Comparison of ENCODE assay signal across 18 cellular contexts in genomic region chr9:134967547-134967930, GRCh38. TPM values are rescaled to one million over a fixed set of nuclear protein-coding genes. Genes with fewer than 3 reads are reported as not detected.
DNase-seq lines count a peak whose midpoint lies in the region; ATAC-seq, FAIRE-seq and TF ChIP-seq lines count a peak whose summit lies in the region.
"Had no signal": no experiment of that assay in that cellular context is flagged by ENCODE, and none has a peak within 500 bp of the region (broad histone marks: within the 10 kb centered on the region; RNA-seq: fewer than 3 reads in every experiment).

No MANE protein-coding gene starts in this region.

- H3K9me3 ChIP-seq in right lobe of liver (no peaks in the 10 kb centered on the region), HepG2 (ENCODE audit: low read length) (no peaks in the 10 kb centered on the region), fibroblast of lung (ENCODE audit: control insufficient read depth, insufficient read depth, low read depth, low read length) (no peaks in the 10 kb centered on the region), neuronal stem cell (replicated peaks in 1 of 2; ENCODE audit: control insufficient read depth in 2 of 2, insufficient read depth in 1 of 2, low read depth in 1 of 2, low read length in 2 of 2) (no peaks in the 10 kb centered on the region)
- H3K9me3 ChIP-seq: adrenal gland, ovary had no signal

- FAIRE-seq in HepG2 (lab: Jason Lieb, UNC): no peak
- FAIRE-seq: frontal cortex had no signal

- DNase-seq in right lobe of liver (peak in 2 of 3 donors; percentile 33 to 47), HepG2 (ENCODE audit: low spot score) (no peak), fibroblast of lung (ENCODE audit: low read depth in 2 of 2) (peak; percentile 7 to 15), neuronal stem cell (ENCODE audit: low spot score) (no peak), GF-D8 (lab: John Stamatoyannopoulos, UW) (no peak), NCI-H2081 treated with DMSO at 0.1 percent for 48 hours (lab: John Stamatoyannopoulos, UW) (no peak)
- DNase-seq: activated CD4-positive, alpha-beta T cell treated with anti-CD3 and anti-CD28 coated beads, Interleukin-2, amount 10 ng/mL, durations not matched to agents 7 days and 5 days; activated T-cell treated with anti-CD3 and anti-CD28 coated beads, Interleukin-2, amount 50 U/mL, for 72 hours; adrenal gland; KG1; mesenchymal stem cell; NK-92 treated with Interleukin-12 subunit alpha and Interleukin-12 subunit beta, amount 100 ng/mL, for 24 hours; SIG-M5; T1000 had no signal

- CTCF ChIA-PET in HepG2 (lab: Yijun Ruan, JAX; ENCODE audit: low intra/inter-chr PET ratio, low total read pairs): no interaction called here

- no peak overlapping the region for H3K4me3 ChIP-seq in right lobe of liver
- H3K4me3 ChIP-seq in HepG2 (replicated peaks in 1 of 3; ENCODE audit: insufficient read depth in 1 of 3, low read depth in 2 of 3, low read length in 3 of 3): no peak overlapping the region
- H3K4me3 ChIP-seq in fibroblast of lung (replicated peaks in 1 of 4; ENCODE audit: control extremely low read depth in 1 of 4, insufficient read depth in 1 of 4, low read depth in 3 of 4, low read length in 4 of 4): no peak overlapping the region
- no peak overlapping the region for H3K4me3 ChIP-seq in neuronal stem cell (ENCODE audit: low read length in 2 of 2)
- H3K4me3 ChIP-seq: adrenal gland, ovary had no signal

- H2AFZ ChIP-seq in HepG2 (ENCODE audit: low read length): no peak overlapping the region
- H2AFZ ChIP-seq in fibroblast of lung (ENCODE audit: low read length): no peak overlapping the region
- H2AFZ ChIP-seq in neuronal stem cell (ENCODE audit: low read length): no peak overlapping the region

- no peak for TF ChIP-seq EP300 in HepG2 (IDR thresholded peaks at IDR 0.05; ENCODE audit: low read depth in 2 of 2, low read length in 2 of 2)
- no peak for TF ChIP-seq EP300 in HepG2 (CRISPR knock-in tag; IDR thresholded peaks at IDR 0.05; ENCODE audit: borderline replicate concordance)

- H2BK120ac ChIP-seq in neuronal stem cell (ENCODE audit: low read depth, low read length): peak overlapping the region; percentile 57

- H3K18ac ChIP-seq in neuronal stem cell (ENCODE audit: low read length): peak overlapping the region; percentile 94

- TF ChIP-seq POLR2A in right lobe of liver (IDR thresholded peaks at IDR 0.05) (no peak), HepG2 (IDR thresholded peaks at IDR 0.05; ENCODE audit: insufficient read depth in 1 of 2, low read depth in 2 of 2, low read length in 2 of 2) (no peak)

- H3K79me1 ChIP-seq in neuronal stem cell (ENCODE audit: low read depth, low read length): no peaks in the 10 kb centered on the region

- H3K79me2 ChIP-seq in HepG2 (ENCODE audit: insufficient read depth, low read length): no peaks in the 10 kb centered on the region
- H3K79me2 ChIP-seq in fibroblast of lung (ENCODE audit: control insufficient read depth, insufficient read depth, low read length): no peaks in the 10 kb centered on the region

- peak overlapping the region; percentile 66 for H4K8ac ChIP-seq in neuronal stem cell (ENCODE audit: low read depth, low read length)

- H4K20me1 ChIP-seq in HepG2 (ENCODE audit: insufficient read depth, low read length) (peaks cover 7% of the 10 kb centered on the region; the same call in 1 of the 2 replicates), fibroblast of lung (ENCODE audit: control insufficient read depth, extremely low read depth, insufficient read depth, low read length) (no peaks in the 10 kb centered on the region)

- in situ Hi-C loops in HepG2 (cut with HindIII; ENCODE audit: extremely low pct_ligation_motif_present, low pct_unique_long_range_greater_than_20kb): no loop called here

- H3K23ac ChIP-seq in neuronal stem cell (ENCODE audit: low read depth, low read length, poor library complexity): no peak overlapping the region

- no peak overlapping the region for H2BK12ac ChIP-seq in neuronal stem cell (ENCODE audit: low read length)

- TF ChIP-seq RAD21 in HepG2 (CRISPR knock-in tag; IDR thresholded peaks at IDR 0.05): no peak

- POLR2A ChIA-PET in HepG2 (lab: Yijun Ruan, JAX): no interaction called here

- H3K4ac ChIP-seq in neuronal stem cell (ENCODE audit: low read length): no peak overlapping the region

- no peak overlapping the region for H2AK5ac ChIP-seq in neuronal stem cell (ENCODE audit: low read depth, low read length)

- WGBS in right lobe of liver (ENCODE audit: insufficient coverage, low coverage, low lambda C conversion rate, missing lambda C conversion rate): 28% methylated on average over 5 of the region's 13 CpGs
- 24% methylated on average over 4 of the region's 13 CpGs for WGBS in HepG2 (ENCODE audit: low lambda C conversion rate)
- WGBS in neuronal stem cell (ENCODE audit: extremely low coverage in 2 of 2, insufficient read length in 2 of 2, insufficient replicate concordance in 1 of 2), 2 donors: no CpG with 5 or more reads among the region's 13 CpGs

- ATAC-seq in right lobe of liver (peak in 1 of 4 donors; percentile 26), HepG2 (no peak), HG03095 (IDR thresholded peaks at IDR 0.05; ENCODE audit: unreplicated experiment) (no peak), HG03378 (IDR thresholded peaks at IDR 0.05; ENCODE audit: unreplicated experiment) (no peak)
- ATAC-seq: activated T-cell treated with anti-CD3 and anti-CD28 coated beads, Interleukin-2, amount 50 U/mL, for 72 hours had no signal

- no peak overlapping the region for H2BK5ac ChIP-seq in neuronal stem cell (ENCODE audit: low read length)

- BruUV-seq in HepG2 (replicated peaks; lab: Mats Ljungman, UMichigan): no TSS peak

- H4K91ac ChIP-seq in neuronal stem cell (ENCODE audit: low read depth, low read length, poor library complexity): no peak overlapping the region

- no peak overlapping the region for H3K27ac ChIP-seq in right lobe of liver
- no peak overlapping the region for H3K27ac ChIP-seq in HepG2 (ENCODE audit: extremely low read length, insufficient read depth, low read length)
- no peak overlapping the region for H3K27ac ChIP-seq in fibroblast of lung (ENCODE audit: insufficient read depth, low read length)
- H3K27ac ChIP-seq in neuronal stem cell (replicated peaks; ENCODE audit: low read length): peak overlapping the region; percentile 67
- H3K27ac ChIP-seq: adrenal gland, ovary had no signal

- H3K36me3 ChIP-seq in right lobe of liver (no peaks in the 10 kb centered on the region), HepG2 (replicated peaks in 1 of 2; ENCODE audit: control insufficient read depth in 1 of 2, insufficient read depth in 2 of 2, low read length in 2 of 2) (no peaks in the 10 kb centered on the region), fibroblast of lung (ENCODE audit: control insufficient read depth, insufficient read depth, low read length) (no peaks in the 10 kb centered on the region), neuronal stem cell (replicated peaks in 1 of 2; ENCODE audit: control insufficient read depth in 2 of 2, insufficient read depth in 2 of 2, low read length in 2 of 2) (no peaks in the 10 kb centered on the region)
- H3K36me3 ChIP-seq: adrenal gland, ovary had no signal

- TF ChIP-seq CTCF in right lobe of liver (IDR thresholded peaks at IDR 0.05) (no peak), HepG2 (CRISPR knock-in tag; IDR thresholded peaks at IDR 0.05) (no peak), fibroblast of lung (conservative IDR thresholded peaks at IDR 0.05 in 1 of 2, IDR thresholded peaks at IDR 0.05 in 1 of 2; ENCODE audit: low read depth in 1 of 2, low read length in 2 of 2) (no peak)

- H3K4me2 ChIP-seq in HepG2 (ENCODE audit: low read depth, low read length): no peak overlapping the region
- no peak overlapping the region for H3K4me2 ChIP-seq in fibroblast of lung (ENCODE audit: extremely low read depth, insufficient read depth, low read length)
- H3K4me2 ChIP-seq in neuronal stem cell (ENCODE audit: insufficient read depth, low read length, poor library complexity, severe bottlenecking): no peak overlapping the region

- H3K27me3 ChIP-seq in right lobe of liver (no peaks in the 10 kb centered on the region), HepG2 (ENCODE audit: control insufficient read depth in 1 of 2, insufficient read depth in 2 of 2, low read length in 2 of 2) (peaks cover 4 to 44% of the 10 kb centered on the region in 2 experiments; a peak in 4 of 5 replicates), fibroblast of lung (ENCODE audit: control insufficient read depth, insufficient read depth, low read length) (no peaks in the 10 kb centered on the region), neuronal stem cell (ENCODE audit: control insufficient read depth in 3 of 3, insufficient read depth in 3 of 3, low read depth in 1 of 3, low read length in 3 of 3) (no peaks in the 10 kb centered on the region)
- H3K27me3 ChIP-seq: ovary had no signal

- H3K9ac ChIP-seq in HepG2 (ENCODE audit: insufficient read depth, low read depth, low read length): no peak overlapping the region
- H3K9ac ChIP-seq in fibroblast of lung (ENCODE audit: insufficient read depth, low read length): no peak overlapping the region
- peak overlapping the region; percentile 53 for H3K9ac ChIP-seq in neuronal stem cell (ENCODE audit: low read depth, low read length, poor library complexity)

- H2BK15ac ChIP-seq in neuronal stem cell (ENCODE audit: low read length): no peak overlapping the region

- H3K4me1 ChIP-seq in right lobe of liver (no peaks in the 10 kb centered on the region), HepG2 (ENCODE audit: insufficient read depth, low read length) (no peaks in the 10 kb centered on the region), fibroblast of lung (ENCODE audit: control insufficient read depth, extremely low read depth, insufficient read depth, low read length) (no peaks in the 10 kb centered on the region), neuronal stem cell (ENCODE audit: control insufficient read depth in 2 of 2, insufficient read depth in 1 of 2, low read depth in 1 of 2, low read length in 2 of 2) (peaks cover 0 to 17% of the 10 kb centered on the region in 2 donors)

- H3K14ac ChIP-seq in neuronal stem cell (ENCODE audit: low read length): no peak overlapping the region

- intact Hi-C loops in right lobe of liver (cut with DNase I) (no loop called here), HepG2 (cut with micrococcal nuclease; ENCODE audit: unreplicated experiment) (no loop called here)

RNA-seq across cellular contexts. Expression of gene FCN1, which starts 49.8 kb away (rescaled TPM):
- total RNA-seq in right lobe of liver: 1 to 10 TPM in 5 of 6 experiments, under 1 TPM in 1; 0.68 to 5.3 (median 1.7) TPM
- not detected in 2 replicates for total RNA-seq in HepG2 (2016; rRNA removed; fragmentation: Illumina TruSeq; extraction: Trizol)
- not detected in 2 replicates for total RNA-seq in HepG2 (2016; cell fraction: cytosol; rRNA removed; fragmentation: Illumina TruSeq; extraction: Trizol; ENCODE audit: low read depth)
- not detected in 2 replicates for total RNA-seq in HepG2 (2016; cell fraction: insoluble cytoplasmic fraction; rRNA removed; fragmentation: Illumina TruSeq; extraction: Trizol)
- total RNA-seq in HepG2 (2016; cell fraction: membrane; rRNA removed; fragmentation: Illumina TruSeq; extraction: Trizol): not detected in 2 replicates
- total RNA-seq in HepG2 (2016; cell fraction: nucleus; rRNA removed; fragmentation: Illumina TruSeq; extraction: Trizol): not detected in 2 replicates
- not detected in 2 replicates for polyA plus RNA-seq in HepG2 (2011; rRNA removed)
- not detected in 2 replicates for polyA plus RNA-seq in HepG2 (2011; cell fraction: cytosol; rRNA removed)
- not detected in 2 replicates for polyA plus RNA-seq in HepG2 (2011; cell fraction: nucleus; rRNA removed)
- polyA plus RNA-seq in HepG2 (2012): not detected in 2 replicates
- not detected in 2 replicates for polyA plus RNA-seq in HepG2 (2016; cell fraction: cytosol; fragmentation: Illumina TruSeq; extraction: Trizol; ENCODE audit: low read depth)
- polyA plus RNA-seq in HepG2 (2016; cell fraction: insoluble cytoplasmic fraction; fragmentation: Illumina TruSeq; extraction: Trizol; ENCODE audit: low read depth): not detected in 2 replicates
- polyA plus RNA-seq in HepG2 (2016; cell fraction: membrane; fragmentation: Illumina TruSeq; extraction: Trizol; ENCODE audit: low read depth): not detected in 2 replicates
- polyA plus RNA-seq in HepG2 (2016; cell fraction: nucleus; fragmentation: Illumina TruSeq; extraction: Trizol; ENCODE audit: insufficient read depth, low read depth): not detected in 2 replicates
- not detected in 2 replicates for polyA minus RNA-seq in HepG2 (2011; rRNA and poly(A)+ RNA removed; ENCODE audit: low replicate concordance)
- polyA minus RNA-seq in HepG2 (2011; cell fraction: cytosol; rRNA and poly(A)+ RNA removed): not detected in 2 replicates
- polyA minus RNA-seq in HepG2 (2011; cell fraction: nucleus; rRNA and poly(A)+ RNA removed): not detected in 2 replicates
- not detected in 2 replicates for total RNA-seq in fibroblast of lung
- not detected in 2 replicates for polyA plus RNA-seq in fibroblast of lung
- not detected in 2 replicates for polyA plus RNA-seq in fibroblast of lung (2012)
- not detected in 2 replicates for polyA minus RNA-seq in fibroblast of lung (ENCODE audit: low replicate concordance)
- not detected for polyA plus RNA-seq in neuronal stem cell (2013, experiment 1 of 2)
- not detected for polyA plus RNA-seq in neuronal stem cell (2013, experiment 2 of 2)
- total RNA-seq: activated CD4-positive, alpha-beta T cell treated with anti-CD3 and anti-CD28 coated beads, Interleukin-2, amount 10 ng/mL, durations not matched to agents 7 days and 5 days; activated T-cell treated with anti-CD3 and anti-CD28 coated beads, Interleukin-2, amount 50 U/mL, for 72 hours had no signal

Comparison
In these comparisons a context has a peak if more than half of its experiments do, and no peak if none do; other contexts are left out.
1. DNase-seq: peak in right lobe of liver (2 of 3) and fibroblast of lung (2 of 2); none in HepG2 (single experiment), neuronal stem cell (single experiment), GF-D8 (single experiment) and NCI-H2081 treated with DMSO at 0.1 percent for 48 hours (single experiment).